9 cellular contexts compared by ENCODE assay signal in the genomic region with DNA sequence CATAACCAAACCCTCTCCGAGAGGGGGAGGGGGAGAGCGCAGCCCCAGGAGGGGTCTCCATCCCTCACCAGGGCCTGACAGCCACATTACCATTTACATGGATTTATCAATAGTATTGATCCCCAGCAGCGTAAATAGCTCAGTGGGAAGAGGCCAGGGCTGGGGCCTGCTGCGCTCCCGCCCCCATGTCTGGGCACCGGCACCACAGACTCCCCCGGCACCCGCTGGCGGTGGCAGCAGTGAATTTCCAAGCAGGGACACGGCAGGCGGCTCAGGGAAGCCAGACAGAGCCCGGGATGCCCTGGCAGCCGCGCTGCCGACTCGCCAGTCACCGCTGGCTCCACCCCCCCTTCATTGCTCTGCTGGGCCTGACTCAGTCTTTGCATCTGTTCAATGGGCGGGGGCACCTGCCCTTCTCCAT. TPM values are rescaled to one million over a fixed set of nuclear protein-coding genes. Genes with fewer than 3 reads are reported as not detected.
DNase-seq lines count a peak whose midpoint lies in the region; ATAC-seq and TF ChIP-seq lines count a peak whose summit lies in the region.
"Had no signal": no experiment of that assay in that cellular context is flagged by ENCODE, and none has a peak within 500 bp of the region (broad histone marks: within the 10 kb centered on the region; RNA-seq: fewer than 3 reads in every experiment).

No MANE protein-coding gene starts in this region.

- in situ Hi-C loops in Panc1 (cut with HindIII; ENCODE audit: low pct_unique_long_range_greater_than_20kb, low sequenced_read_pairs): no loop called here

- H3K9me3 Mint-ChIP-seq in progenitor cell of endocrine pancreas (ENCODE audit: low read depth): no peaks in the 10 kb centered on the region

- peaks cover 27% of the 10 kb centered on the region for H3K4me1 Mint-ChIP-seq in progenitor cell of endocrine pancreas (ENCODE audit: low read depth)

- no peaks in the 10 kb centered on the region for H4K20me1 ChIP-seq in fibroblast of lung (ENCODE audit: control insufficient read depth, extremely low read depth, insufficient read depth, low read length)

- POLR2A ChIA-PET in Panc1 (lab: Charles Lee): interaction anchor here (0.6 kb wide), 1 partner anchor 13 kb away, joined by 3 read pairs; no protein-coding TSS in a partner anchor

- H3K4me3 ChIP-seq in Panc1 (ENCODE audit: low read depth in 2 of 2, low read length in 2 of 2) (peak overlapping the region; percentile 84), fibroblast of lung (replicated peaks in 1 of 4; ENCODE audit: control extremely low read depth in 1 of 4, insufficient read depth in 1 of 4, low read depth in 3 of 4, low read length in 4 of 4) (peak overlapping the region in 2 of 4 experiments; percentile 3 to 90)

- H3K4me2 ChIP-seq in fibroblast of lung (ENCODE audit: extremely low read depth, insufficient read depth, low read length): peak overlapping the region; percentile 44

- CTCF ChIA-PET in Panc1 (lab: Charles Lee): no interaction called here

- BruUV-seq in Panc1 (replicated peaks; lab: Mats Ljungman, UMichigan): no TSS peak

- no peak for ATAC-seq in Panc1
- ATAC-seq in esophagus mucosa: no peak
- ATAC-seq in HG02973 (IDR thresholded peaks at IDR 0.05; ENCODE audit: unreplicated experiment): no peak

- peak overlapping the region; percentile 88 for H3K4me3 Mint-ChIP-seq in progenitor cell of endocrine pancreas (ENCODE audit: low read depth)

- intact Hi-C loops in Panc1 (cut with micrococcal nuclease; ENCODE audit: unreplicated experiment): loop anchor here (5.0 to 10.0 kb wide), 4 partner anchors 117 to 200 kb away; no protein-coding TSS in a partner anchor

- H3K79me2 ChIP-seq in fibroblast of lung (ENCODE audit: control insufficient read depth, insufficient read depth, low read length): peaks cover 60% of the 10 kb centered on the region

- H2AFZ ChIP-seq in fibroblast of lung (ENCODE audit: low read length): no peak overlapping the region

- H3K27me3 ChIP-seq in Panc1 (ENCODE audit: control insufficient read depth, insufficient read depth, low read length) (no peaks in the 10 kb centered on the region), fibroblast of lung (ENCODE audit: control insufficient read depth, insufficient read depth, low read length) (no peaks in the 10 kb centered on the region)

- peak overlapping the region; percentile 83 for H3K27ac Mint-ChIP-seq in progenitor cell of endocrine pancreas

- no peak overlapping the region for H3K9ac ChIP-seq in fibroblast of lung (ENCODE audit: insufficient read depth, low read length)

- peak overlapping the region; percentile 82 for H3K27ac ChIP-seq in Panc1 (ENCODE audit: low read length)
- no peak overlapping the region for H3K27ac ChIP-seq in fibroblast of lung (ENCODE audit: insufficient read depth, low read length)
- H3K27ac ChIP-seq: KMS-11 had no signal

- peaks cover under 1% of the 10 kb centered on the region for H3K27me3 Mint-ChIP-seq in progenitor cell of endocrine pancreas

- DNase-seq in ELR (ENCODE audit: low read depth) (peak; percentile 19), Panc1 (ENCODE audit: low read depth, low spot score) (no peak), fibroblast of lung (ENCODE audit: low read depth in 2 of 2) (peak in 1 of 2 donors; percentile 39), progenitor cell of endocrine pancreas (ENCODE audit: low spot score, unreplicated experiment) (peak; percentile 44), NCI-H2196 treated with DMSO at 0.1 percent for 48 hours (lab: John Stamatoyannopoulos, UW; ENCODE audit: unreplicated experiment) (no peak)
- no peak for DNase-seq in stimulated activated CD4-positive, alpha-beta T cell treated with anti-CD3 and anti-CD28 coated beads, Interleukin-1b, Interleukin-23, amount 100 ng/mL, for 48 hours

- H3K4me1 ChIP-seq in Panc1 (ENCODE audit: control insufficient read depth, insufficient read depth, low read length): peaks cover 60% of the 10 kb centered on the region
- peaks cover 24% of the 10 kb centered on the region for H3K4me1 ChIP-seq in fibroblast of lung (ENCODE audit: control insufficient read depth, extremely low read depth, insufficient read depth, low read length)

- H3K9me3 ChIP-seq in Panc1 (ENCODE audit: control insufficient read depth, insufficient read depth, low read depth, low read length) (no peaks in the 10 kb centered on the region), fibroblast of lung (ENCODE audit: control insufficient read depth, insufficient read depth, low read depth, low read length) (no peaks in the 10 kb centered on the region)

- no peaks in the 10 kb centered on the region for H3K36me3 Mint-ChIP-seq in progenitor cell of endocrine pancreas (ENCODE audit: insufficient read depth)

- H3K36me3 ChIP-seq in Panc1 (ENCODE audit: control insufficient read depth, insufficient read depth, low read length) (no peaks in the 10 kb centered on the region; the same call in 1 of the 2 replicates), fibroblast of lung (ENCODE audit: control insufficient read depth, insufficient read depth, low read length) (no peaks in the 10 kb centered on the region)

- TF ChIP-seq CTCF in Panc1 (IDR thresholded peaks at IDR 0.05) (no peak), fibroblast of lung (conservative IDR thresholded peaks at IDR 0.05 in 1 of 2, IDR thresholded peaks at IDR 0.05 in 1 of 2; ENCODE audit: low read depth in 1 of 2, low read length in 2 of 2) (no peak), progenitor cell of endocrine pancreas (IDR thresholded peaks at IDR 0.05; ENCODE audit: unreplicated experiment) (no peak)

RNA-seq across cellular contexts. Expression of a gene that starts 2.3 kb away (rescaled TPM):
- total RNA-seq in Panc1 (2021; ENCODE audit: unreplicated experiment): 461 TPM
- polyA plus RNA-seq in Panc1 (2012; ENCODE audit: insufficient read length): 441 TPM
- total RNA-seq in fibroblast of lung: 13.1 and 17.2 TPM in 2 replicates
- 6.1 and 7.2 TPM in 2 replicates for polyA plus RNA-seq in fibroblast of lung
- 49.7 and 79.6 TPM in 2 replicates for polyA plus RNA-seq in fibroblast of lung (2012)
- polyA minus RNA-seq in fibroblast of lung (ENCODE audit: low replicate concordance): 29.1 and 47.4 TPM in 2 replicates
- 218 and 251 TPM in 2 replicates for total RNA-seq in progenitor cell of endocrine pancreas
- total RNA-seq in esophagus mucosa: 60.3 TPM

Comparison
In these comparisons a context has a peak if more than half of its experiments do, and no peak if none do; other contexts are left out.
1. DNase-seq: peak in ELR (single experiment) and progenitor cell of endocrine pancreas (single experiment); none in Panc1 (single experiment), NCI-H2196 treated with DMSO at 0.1 percent for 48 hours (single experiment) and stimulated activated CD4-positive, alpha-beta T cell treated with anti-CD3 and anti-CD28 coated beads, Interleukin-1b, Interleukin-23, amount 100 ng/mL, for 48 hours (single experiment).